ENCODE assay signal across 8 cellular contexts in the genomic region with DNA sequence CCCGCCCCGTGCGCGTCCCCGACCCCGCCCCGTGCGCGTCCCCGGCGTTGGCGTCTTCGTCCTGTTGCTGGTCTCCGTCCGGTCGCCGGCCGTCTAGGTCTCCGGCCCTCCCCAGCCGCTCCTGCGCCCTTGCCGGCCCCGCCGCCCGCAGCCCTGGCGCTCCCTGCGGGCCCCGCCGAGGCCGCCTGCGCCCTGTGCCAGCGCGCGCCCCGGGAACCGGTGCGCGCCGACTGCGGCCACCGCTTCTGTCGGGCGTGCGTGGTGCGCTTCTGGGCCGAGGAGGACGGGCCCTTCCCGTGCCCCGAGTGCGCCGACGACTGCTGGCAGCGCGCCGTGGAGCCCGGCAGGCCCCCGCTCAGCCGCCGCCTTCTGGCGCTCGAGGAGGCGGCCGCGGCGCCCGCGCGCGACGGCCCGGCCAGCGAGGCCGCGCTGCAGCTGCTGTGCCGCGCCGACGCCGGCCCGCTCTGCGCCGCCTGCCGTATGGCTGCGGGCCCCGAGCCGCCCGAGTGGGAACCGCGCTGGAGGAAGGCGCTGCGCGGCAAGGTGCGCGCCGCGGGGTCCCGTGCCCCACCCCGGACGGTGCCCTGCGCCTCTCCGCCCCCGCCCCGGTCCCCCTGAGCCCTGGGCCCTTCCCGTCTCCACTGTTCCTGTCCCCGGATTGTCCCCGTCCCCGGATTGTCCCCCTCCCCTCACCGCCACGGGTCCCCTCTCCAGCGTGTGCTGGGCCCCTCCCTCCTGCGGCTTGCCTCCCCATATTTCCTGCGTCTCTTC. TPM values are rescaled to one million over a fixed set of nuclear protein-coding genes. Genes with fewer than 3 reads are reported as not detected.
DNase-seq lines count a peak whose midpoint lies in the region; ATAC-seq and TF ChIP-seq lines count a peak whose summit lies in the region.

Gene RNF187 (plus strand): TSS at position 47 of the 771 bp plus-strand sequence.

- H3K4me1 Mint-ChIP-seq in natural killer cell, result peaks cover 16 to 37% of the 10 kb centered on the region in 2 donors

- POLR2A ChIA-PET in GM10248 (lab: Yijun Ruan, JAX), result no interaction called here

- DNase-seq in GM10248 (ENCODE audit: extremely low spot score) (peak; percentile 92), natural killer cell (peak; percentile 90), NCI-H345 (lab: John Stamatoyannopoulos, UW) (no peak)
- DNase-seq in activated CD8-positive, alpha-beta memory T cell treated with anti-CD3 and anti-CD28 coated beads for 24 hours, result peak; percentile 76

- peaks cover 30% of the 10 kb centered on the region for H3K36me3 ChIP-seq in KOPT-K1 (ENCODE audit: insufficient read depth, low read length)

- H3K9me3 ChIP-seq in KOPT-K1 (ENCODE audit: insufficient read depth, low read length, poor library complexity, severe bottlenecking), result no peaks in the 10 kb centered on the region

- no peaks in the 10 kb centered on the region for H3K9me3 Mint-ChIP-seq in natural killer cell

- no peaks in the 10 kb centered on the region for H3K27me3 Mint-ChIP-seq in natural killer cell (ENCODE audit: low read depth in 2 of 2)

- peak; percentile 70 for ATAC-seq in GM21723 (IDR thresholded peaks at IDR 0.05; ENCODE audit: unreplicated experiment)
- ATAC-seq in esophagus mucosa, result peak; percentile 84
- ATAC-seq in natural killer cell, result peak; percentile 50 to 87 (median 63)

- CTCF ChIA-PET in GM10248 (lab: Yijun Ruan, JAX), result interaction anchor here (1.4 to 2.9 kb wide), 3 partner anchors 13 to 16 kb away, joined by 4 to 17 read pairs (median 10); no protein-coding TSS in a partner anchor

- peak within 1 kb of the TSS; percentile 98 to 99 for H3K27ac Mint-ChIP-seq in natural killer cell

- H3K4me3 Mint-ChIP-seq in natural killer cell, result peak within 1 kb of the TSS; percentile 98

- no peaks in the 10 kb centered on the region for H3K36me3 Mint-ChIP-seq in natural killer cell

- intact Hi-C loops in natural killer cell (cut with micrococcal nuclease), result loop anchor here (2.0 kb wide), 2 partner anchors 23 to 31 kb away; a partner anchor contains a TSS

- H3K27ac ChIP-seq in KOPT-K1 (ENCODE audit: low read depth, low read length, poor library complexity, severe bottlenecking), result peak within 1 kb of the TSS; percentile 86

- TF ChIP-seq CTCF in GM10248 (IDR thresholded peaks at IDR 0.05; ENCODE audit: control extremely low read depth, extremely low read depth, low read depth, missing control alignments) (peak; percentile 15), natural killer cell (IDR thresholded peaks at IDR 0.05) (no peak), subcutaneous adipose tissue (IDR thresholded peaks at IDR 0.05; ENCODE audit: low read depth) (no peak)

RNA-seq across cellular contexts. Expression of gene RNF187, which starts in this region (rescaled TPM):
- total RNA-seq in esophagus mucosa (126 TPM), natural killer cell (100 to 1,000 TPM in 1 of 3 donors, 10 to 100 TPM in 2; 68.6 to 102 (median 77.3) TPM), subcutaneous adipose tissue (10 to 100 TPM; 12.9 to 33.7 (median 24.7) TPM)
